ENCODE assay signal across 8 cellular contexts in genomic region chr6:108260809-108261569, GRCh38. TPM values are rescaled to one million over a fixed set of nuclear protein-coding genes. Genes with fewer than 3 reads are reported as not detected.
A peak's percentile ranks its signal among the peaks of the same experiment; 100 is the strongest.
DNase-seq lines count a peak whose midpoint lies in the region; ATAC-seq and TF ChIP-seq lines count a peak whose summit lies in the region.

Gene SNX3, minus strand, starts transcription at chr6:108261040. Its CDS starts 119 bp downstream, at chr6:108260921.

- CTCF ChIA-PET in CD4-positive, alpha-beta memory T cell (lab: Charles Lee; ENCODE audit: partially characterized antibody), result interaction anchor here (1.2 to 2.5 kb wide), 4 partner anchors 34 to 232 kb away, joined by 3 to 13 read pairs (median 4); partner anchors contain the start of gene AFG1L
- CTCF ChIA-PET in activated CD4-positive, alpha-beta memory T cell treated with anti-CD3 and anti-CD28 coated beads, Interleukin-2, amount 10 ng/mL, durations not matched to agents 7 days and 5 days (lab: Charles Lee), result interaction anchor here (0.5 to 2.4 kb wide), 7 partner anchors 19 to 231 kb away, joined by 3 to 7 read pairs (median 5); partner anchors contain the start of gene AFG1L

- H3K9me3 Mint-ChIP-seq in CD4-positive, alpha-beta memory T cell, result no peaks in the 10 kb centered on the region
- no peaks in the 10 kb centered on the region for H3K9me3 Mint-ChIP-seq in activated CD4-positive, alpha-beta memory T cell treated with anti-CD3 and anti-CD28 coated beads, Interleukin-2, amount 10 ng/mL, durations not matched to agents 7 days and 5 days

- peak; percentile 89 for ATAC-seq in GM19397 (IDR thresholded peaks at IDR 0.05; ENCODE audit: unreplicated experiment)
- ATAC-seq in HG03571 (IDR thresholded peaks at IDR 0.05; ENCODE audit: unreplicated experiment), result peak; percentile 87
- peak; percentile 93 to 97 (median 94) for ATAC-seq in right lobe of liver

- POLR2A ChIA-PET in CD4-positive, alpha-beta memory T cell (lab: Charles Lee; ENCODE audit: partially characterized antibody), result interaction anchor here (0.6 to 3.3 kb wide), 26 partner anchors 10 to 1935 kb away, joined by 3 to 86 read pairs (median 3); partner anchors contain the start of genes AFG1L, AK9, ATG5 and CD164
- POLR2A ChIA-PET in activated CD4-positive, alpha-beta memory T cell treated with anti-CD3 and anti-CD28 coated beads, Interleukin-2, amount 10 ng/mL, durations not matched to agents 7 days and 5 days (lab: Charles Lee), result interaction anchor here (0.7 to 4.1 kb wide), 18 partner anchors 8 to 835 kb away, joined by 3 to 66 read pairs (median 4); partner anchors contain the start of genes AFG1L and CEP57L1

- peak within 1 kb of the TSS; percentile 86 to 97 (median 92) for H3K4me3 Mint-ChIP-seq in CD4-positive, alpha-beta memory T cell
- peak within 1 kb of the TSS; percentile 73 for H3K4me3 Mint-ChIP-seq in activated CD4-positive, alpha-beta memory T cell treated with anti-CD3 and anti-CD28 coated beads, Interleukin-2, amount 10 ng/mL, durations not matched to agents 7 days and 5 days

- H3K27ac Mint-ChIP-seq in CD4-positive, alpha-beta memory T cell, result peak within 1 kb of the TSS; percentile 89 to 97 (median 95)
- peak within 1 kb of the TSS; percentile 77 for H3K27ac Mint-ChIP-seq in activated CD4-positive, alpha-beta memory T cell treated with anti-CD3 and anti-CD28 coated beads, Interleukin-2, amount 10 ng/mL, durations not matched to agents 7 days and 5 days

- H3K4me3 ChIP-seq in CD4-positive, alpha-beta memory T cell (ENCODE audit: low read length in 2 of 2), result peak within 1 kb of the TSS; percentile 93 to 98
- H3K4me3 ChIP-seq in dorsolateral prefrontal cortex, result peak within 1 kb of the TSS; percentile 56 to 100 (median 93)
- H3K4me3 ChIP-seq in right lobe of liver, result peak within 1 kb of the TSS; percentile 75 to 95 (median 87)

- H3K36me3 ChIP-seq in CD4-positive, alpha-beta memory T cell (ENCODE audit: insufficient read depth, low read length), result no peaks in the 10 kb centered on the region
- H3K36me3 ChIP-seq in right lobe of liver, result no peaks in the 10 kb centered on the region

- WGBS in right lobe of liver (ENCODE audit: insufficient coverage, low coverage, low lambda C conversion rate, missing lambda C conversion rate), result 0% methylated on average over 9 of the region's 83 CpGs

- intact Hi-C loops in CD4-positive, alpha-beta memory T cell (cut with micrococcal nuclease), result loop anchor here (1.0 to 10.0 kb wide), 11 partner anchors 33 to 1430 kb away; partner anchors contain the start of genes AK9, CD164, CEP57L1 and FIG4
- intact Hi-C loops in dorsolateral prefrontal cortex (cut with DNase I) (loop anchor here (1.0 to 10.0 kb wide), 5 partner anchors 33 to 286 kb away; partner anchors contain the start of genes OSTM1 (in 2 of the 2) and NR2E1 (in 1 of the 2)), right lobe of liver (cut with DNase I) (no loop called here)

- DNase-seq in CD4-positive, alpha-beta memory T cell, result peak; percentile 90 to 94 (median 91)
- DNase-seq in NCI-H82 (lab: John Stamatoyannopoulos, UW) (peak; percentile 98), dorsolateral prefrontal cortex (peak; percentile 81 to 94 (median 88)), right lobe of liver (peak; percentile 98 to 99 (median 98))
- DNase-seq in activated CD4-positive, alpha-beta memory T cell treated with anti-CD3 and anti-CD28 coated beads, Interleukin-2, amount 10 ng/mL, durations not matched to agents 7 days and 5 days, result peak; percentile 91
- peak; percentile 81 to 82 for DNase-seq in stimulated activated CD4-positive, alpha-beta T cell treated with anti-CD3 and anti-CD28 coated beads, Interleukin-4, amount 100 ng/mL, for 4 hours

- TF ChIP-seq POLR2A in right lobe of liver (IDR thresholded peaks at IDR 0.05), result peak; percentile 77

- peaks cover 5 to 12% of the 10 kb centered on the region in 2 donors for H3K36me3 Mint-ChIP-seq in CD4-positive, alpha-beta memory T cell
- peaks cover 6% of the 10 kb centered on the region for H3K36me3 Mint-ChIP-seq in activated CD4-positive, alpha-beta memory T cell treated with anti-CD3 and anti-CD28 coated beads, Interleukin-2, amount 10 ng/mL, durations not matched to agents 7 days and 5 days (ENCODE audit: low read depth)

- H3K27ac ChIP-seq in CD4-positive, alpha-beta memory T cell (ENCODE audit: low read depth, low read length), result peak within 1 kb of the TSS; percentile 84
- peak within 1 kb of the TSS; percentile 86 to 100 (median 98) for H3K27ac ChIP-seq in dorsolateral prefrontal cortex
- H3K27ac ChIP-seq in right lobe of liver, result peak within 1 kb of the TSS; percentile 99 to 100 (median 100)

- peaks cover 0 to 2% of the 10 kb centered on the region in 2 donors for H3K27me3 Mint-ChIP-seq in CD4-positive, alpha-beta memory T cell
- peaks cover 2% of the 10 kb centered on the region for H3K27me3 Mint-ChIP-seq in activated CD4-positive, alpha-beta memory T cell treated with anti-CD3 and anti-CD28 coated beads, Interleukin-2, amount 10 ng/mL, durations not matched to agents 7 days and 5 days

- no peaks in the 10 kb centered on the region for H3K9me3 ChIP-seq in CD4-positive, alpha-beta memory T cell (ENCODE audit: control insufficient read depth in 1 of 2, low read length in 2 of 2)
- H3K9me3 ChIP-seq in right lobe of liver, result no peaks in the 10 kb centered on the region

- TF ChIP-seq CTCF in dorsolateral prefrontal cortex (IDR thresholded peaks at IDR 0.05 in 54 of 56, conservative IDR thresholded peaks at IDR 0.05 in 2 of 56; ENCODE audit: low read depth in 1 of 56, partially characterized antibody in 56 of 56), result peak in 45 of 56 donors; percentile 0 to 67 (median 41)
- peak in 1 of 4 donors; percentile 12 for TF ChIP-seq CTCF in right lobe of liver (IDR thresholded peaks at IDR 0.05)

- peaks cover 15 to 38% (median 27%) of the 10 kb centered on the region in 4 donors for H3K4me1 Mint-ChIP-seq in CD4-positive, alpha-beta memory T cell
- peaks cover 24% of the 10 kb centered on the region for H3K4me1 Mint-ChIP-seq in activated CD4-positive, alpha-beta memory T cell treated with anti-CD3 and anti-CD28 coated beads, Interleukin-2, amount 10 ng/mL, durations not matched to agents 7 days and 5 days

- H3K4me1 ChIP-seq in CD4-positive, alpha-beta memory T cell (ENCODE audit: insufficient read depth, low read length), result peaks cover 43% of the 10 kb centered on the region
- H3K4me1 ChIP-seq in right lobe of liver, result peaks cover 0 to 21% (median 4%) of the 10 kb centered on the region in 4 donors

- no peaks in the 10 kb centered on the region for H3K27me3 ChIP-seq in CD4-positive, alpha-beta memory T cell (ENCODE audit: insufficient read depth, low read length)
- H3K27me3 ChIP-seq in dorsolateral prefrontal cortex (no peaks in the 10 kb centered on the region), right lobe of liver (no peaks in the 10 kb centered on the region)

RNA-seq across cellular contexts. Expression of gene SNX3, which starts in this region (rescaled TPM):
- total RNA-seq in CD4-positive, alpha-beta memory T cell, result 10 to 100 TPM; 65.9 to 66.6 TPM
- 100 to 1,000 TPM; 188 to 261 TPM for polyA plus RNA-seq in CD4-positive, alpha-beta memory T cell
- total RNA-seq in activated CD4-positive, alpha-beta memory T cell treated with anti-CD3 and anti-CD28 coated beads, Interleukin-2, amount 10 ng/mL, durations not matched to agents 7 days and 5 days, result 10 to 100 TPM; 85.0 to 86.3 TPM
- total RNA-seq in dorsolateral prefrontal cortex (100 to 1,000 TPM; 105 to 251 (median 168) TPM), right lobe of liver (100 to 1,000 TPM in 4 of 6 experiments, 10 to 100 TPM in 2; 76.8 to 191 (median 111) TPM)

Comparison
In these comparisons a context has a peak if more than half of its experiments do, and no peak if none do; other contexts are left out.
1. Peak in every context shown above with its lines: DNase-seq, ATAC-seq, H3K4me3 ChIP-seq and H3K27ac ChIP-seq.
2. intact Hi-C loops: an anchor here in CD4-positive, alpha-beta memory T cell (1.0 to 10.0 kb wide) and dorsolateral prefrontal cortex (1.0 to 10.0 kb wide); none called in right lobe of liver.